Comparison of ENCODE assay signal across 15 cellular contexts in genomic region chr6:43990275-43990626, GRCh38.
DNase-seq lines count a peak whose midpoint lies in the region; ATAC-seq, FAIRE-seq and TF ChIP-seq lines count a peak whose summit lies in the region.
"Had no signal": no experiment of that assay in that cellular context is flagged by ENCODE, and none has a peak within 500 bp of the region (broad histone marks: within the 10 kb centered on the region; RNA-seq: fewer than 3 reads in every experiment).

No MANE protein-coding gene starts in this region.

- no peak overlapping the region for H3K9ac ChIP-seq in H9 (ENCODE audit: extremely low read depth, insufficient read length, low read length)
- H3K9ac ChIP-seq in colonic mucosa (ENCODE audit: low read depth in 2 of 2, low read length in 2 of 2), result peak overlapping the region in 1 of 2 donors; percentile 21

- peak overlapping the region; percentile 56 for H3K4me2 ChIP-seq in A549
- H3K4me2 ChIP-seq in H9 (ENCODE audit: insufficient read depth, insufficient read length, low read length), result no peak overlapping the region

- no peaks in the 10 kb centered on the region for H3K27me3 ChIP-seq in H9 (ENCODE audit: insufficient read depth, low read length)
- no peaks in the 10 kb centered on the region for H3K27me3 ChIP-seq in colonic mucosa

- H3K36me3 ChIP-seq in colonic mucosa (no peaks in the 10 kb centered on the region), mucosa of descending colon (ENCODE audit: low read depth) (no peaks in the 10 kb centered on the region)

- H3K23me2 ChIP-seq in H9 (ENCODE audit: insufficient read length, low read depth, low read length, poor library complexity, severe bottlenecking), result no peaks in the 10 kb centered on the region

- H3K9me3 ChIP-seq in A549 (no peaks in the 10 kb centered on the region), H9 (ENCODE audit: control insufficient read depth, low read depth, low read length) (no peaks in the 10 kb centered on the region), colonic mucosa (no peaks in the 10 kb centered on the region), mucosa of descending colon (no peaks in the 10 kb centered on the region)

- no peak overlapping the region for H3K18ac ChIP-seq in H9 (ENCODE audit: insufficient read length, low read depth, low read length)

- peak overlapping the region in 1 of 3 experiments; percentile 23; a peak in 1 of 7 replicates for H3K27ac Mint-ChIP-seq in H9
- H3K27ac Mint-ChIP-seq: activated CD8-positive, alpha-beta T cell treated with anti-CD3 and anti-CD28 coated beads for 36 hours; activated naive CD8-positive, alpha-beta T cell; B cell; naive B cell; T-helper 17 cell had no signal

- H2AK5ac ChIP-seq in H9 (ENCODE audit: insufficient read length, low read length), result no peak overlapping the region

- no peak for TF ChIP-seq EP300 in A549 (IDR thresholded peaks at IDR 0.05)

- POLR2A ChIA-PET in A549 (lab: Yijun Ruan, JAX), result interaction anchor here (1.9 kb wide), 1 partner anchor 220 kb away, joined by 6 read pairs; the partner anchor contains the start of gene VEGFA

- H3K36me3 Mint-ChIP-seq in H9 (ENCODE audit: insufficient read depth in 1 of 3, low read depth in 3 of 3), result no peaks in the 10 kb centered on the region
- H3K36me3 Mint-ChIP-seq: activated naive CD8-positive, alpha-beta T cell; naive B cell had no signal

- H3K9me3 Mint-ChIP-seq in H9, result no peaks in the 10 kb centered on the region; a peak in 1 of 5 replicates
- H3K9me3 Mint-ChIP-seq: activated CD8-positive, alpha-beta T cell treated with anti-CD3 and anti-CD28 coated beads for 36 hours; naive B cell had no signal

- no peak overlapping the region for H3K23ac ChIP-seq in H9 (ENCODE audit: insufficient read length, low read depth, low read length)

- DNase-seq in A549 (ENCODE audit: low read depth in 1 of 2, low spot score in 1 of 2) (no peak), H9 (no peak), colonic mucosa (peak; percentile 47), mucosa of descending colon (no peak), NCI-H1092 treated with DMSO at 0.1 percent for 48 hours (lab: John Stamatoyannopoulos, UW) (no peak), UCSD-AML1 (lab: John Stamatoyannopoulos, UW; ENCODE audit: unreplicated experiment) (no peak)
- DNase-seq: activated CD8-positive, alpha-beta T cell treated with anti-CD3 and anti-CD28 coated beads for 36 hours; effector CD4-positive, alpha-beta T cell; naive B cell; NCI-H526 treated with DMSO at 0.1 percent for 48 hours; T-helper 17 cell had no signal

- H3K4ac ChIP-seq in H9 (ENCODE audit: low read depth, low read length), result no peak overlapping the region

- no peak for TF ChIP-seq RAD21 in A549 (conservative IDR thresholded peaks at IDR 0.05 in 1 of 2, IDR thresholded peaks at IDR 0.05 in 1 of 2)

- no peak overlapping the region for H3T11ph ChIP-seq in H9 (ENCODE audit: low read length)

- H3K4me3 ChIP-seq in A549 (no peak overlapping the region), colonic mucosa (no peak overlapping the region), mucosa of descending colon (no peak overlapping the region)

- H2BK120ac ChIP-seq in H9 (ENCODE audit: low read depth, low read length, poor library complexity, severe bottlenecking), result no peak overlapping the region

- H3K79me1 ChIP-seq in H9 (ENCODE audit: insufficient read depth, low read depth, low read length, poor library complexity, severe bottlenecking), result no peaks in the 10 kb centered on the region

- H2BK12ac ChIP-seq in H9 (ENCODE audit: insufficient read length, low read depth, low read length), result no peak overlapping the region

- no peaks in the 10 kb centered on the region for H4K20me1 ChIP-seq in H9 (ENCODE audit: control insufficient read depth, insufficient read depth, insufficient read length)

- H3K4me3 Mint-ChIP-seq in H9, result no peak overlapping the region
- H3K4me3 Mint-ChIP-seq: activated CD8-positive, alpha-beta T cell treated with anti-CD3 and anti-CD28 coated beads for 36 hours; activated naive CD8-positive, alpha-beta T cell; B cell; naive B cell; T-helper 17 cell had no signal

- peaks cover 27 to 32% of the 10 kb centered on the region in 2 experiments for H3K4me1 Mint-ChIP-seq in H9
- H3K4me1 Mint-ChIP-seq: T-helper 17 cell had no signal

- no peak for TF ChIP-seq POLR2A in A549 (IDR thresholded peaks at IDR 0.05; ENCODE audit: low read length)

- 66% methylated on average over 9 of the region's 9 CpGs for WGBS in A549 (ENCODE audit: missing lambda C conversion rate)
- no CpG with 5 or more reads among the region's 9 CpGs for whole genome bisulfite sequencing in H9 (ENCODE audit: extremely low coverage, insufficient read length, low lambda C conversion rate)

- no peak overlapping the region for H2BK5ac ChIP-seq in H9 (ENCODE audit: insufficient read length, low read length)

- peak overlapping the region; percentile 60; the same call in 1 of the 2 replicates for H3K14ac ChIP-seq in H9 (ENCODE audit: insufficient read depth, low read length)

- no peak overlapping the region for H4K91ac ChIP-seq in H9 (ENCODE audit: insufficient read length, low read depth, low read length)

- no peak for TF ChIP-seq CTCF in A549 (IDR thresholded peaks at IDR 0.05)
- no peak for TF ChIP-seq CTCF in H9 (conservative IDR thresholded peaks at IDR 0.05)
- TF ChIP-seq CTCF in colonic mucosa (IDR thresholded peaks at IDR 0.05), result no peak
- no peak for TF ChIP-seq CTCF in mucosa of descending colon (IDR thresholded peaks at IDR 0.05)

- H3K79me2 ChIP-seq in H9 (ENCODE audit: insufficient read depth, low read length), result no peaks in the 10 kb centered on the region

- no peak overlapping the region for H2BK20ac ChIP-seq in H9 (ENCODE audit: low read depth, low read length, poor library complexity, severe bottlenecking)

- H3K56ac ChIP-seq in H9 (ENCODE audit: insufficient read length, low read depth, low read length), result no peak overlapping the region

- ATAC-seq in A549 (peak in 1 of 2 experiments; percentile 50; a peak in 3 of 6 replicates), mucosa of descending colon (peak; percentile 65), HG03196 (IDR thresholded peaks at IDR 0.05; ENCODE audit: unreplicated experiment) (no peak), HG02571 (IDR thresholded peaks at IDR 0.05; ENCODE audit: unreplicated experiment) (no peak)
- ATAC-seq: activated CD8-positive, alpha-beta T cell treated with anti-CD3 and anti-CD28 coated beads for 36 hours; T-helper 17 cell had no signal

- H4K8ac ChIP-seq in H9 (replicated peaks; ENCODE audit: insufficient read length, low read depth, low read length), result no peak overlapping the region

- H3K27me3 Mint-ChIP-seq in H9 (ENCODE audit: low read depth), result peaks cover 3% of the 10 kb centered on the region
- H3K27me3 Mint-ChIP-seq: activated CD8-positive, alpha-beta T cell treated with anti-CD3 and anti-CD28 coated beads for 36 hours; activated naive CD8-positive, alpha-beta T cell had no signal

- no peak overlapping the region for H4K5ac ChIP-seq in H9 (ENCODE audit: insufficient read length, low read depth, low read length)

- H3K27ac ChIP-seq in A549, result peak overlapping the region; percentile 72 to 86
- no peak overlapping the region for H3K27ac ChIP-seq in H9 (ENCODE audit: insufficient read length, low read depth, low read length)
- no peak overlapping the region for H3K27ac ChIP-seq in colonic mucosa

- CTCF ChIA-PET in A549 (lab: Yijun Ruan, JAX), result interaction anchor here (0.7 to 2.4 kb wide), 5 partner anchors 9 to 221 kb away, joined by 3 to 6 read pairs (median 6); partner anchors contain the start of gene VEGFA

- H3K4me1 ChIP-seq in A549, result peaks cover 51% of the 10 kb centered on the region
- peaks cover 10% of the 10 kb centered on the region; the same call in 1 of the 2 replicates for H3K4me1 ChIP-seq in H9 (ENCODE audit: insufficient read depth, low read length)
- peaks cover 6% of the 10 kb centered on the region for H3K4me1 ChIP-seq in colonic mucosa
- peaks cover 15% of the 10 kb centered on the region for H3K4me1 ChIP-seq in mucosa of descending colon (ENCODE audit: low read depth)

- intact Hi-C loops in colonic mucosa (cut with DNase I), result no loop called here
- intact Hi-C loops in mucosa of descending colon (cut with DNase I, micrococcal nuclease), result no loop called here

- FAIRE-seq in A549 (lab: Jason Lieb, UNC), result no peak

- no peak overlapping the region for H2AFZ ChIP-seq in H9 (ENCODE audit: low read length)

- no peak overlapping the region for H2BK15ac ChIP-seq in H9 (ENCODE audit: low read depth, low read length)

TF ChIP-seq in A549, 52 proteins besides CTCF, POLR2A, EP300 and RAD21 (continues in another document):
- no peak for TF ChIP-seq ZSCAN20 (CRISPR knock-in tag; IDR thresholded peaks at IDR 0.05)
- TF ChIP-seq HES2 (IDR thresholded peaks at IDR 0.05), result no peak
- no peak for TF ChIP-seq CBX2 (IDR thresholded peaks at IDR 0.05; ENCODE audit: borderline replicate concordance, low read depth)
- TF ChIP-seq PBX3 (IDR thresholded peaks at IDR 0.05), result no peak
- TF ChIP-seq MAX (IDR thresholded peaks at IDR 0.05), result no peak
- no peak for TF ChIP-seq POLR2AphosphoS2 (conservative IDR thresholded peaks at IDR 0.05; ENCODE audit: low read length)
- no peak for TF ChIP-seq EHF (CRISPR knock-in tag; IDR thresholded peaks at IDR 0.05)
- TF ChIP-seq ZNF302 (CRISPR knock-in tag; IDR thresholded peaks at IDR 0.05), result no peak
- no peak for TF ChIP-seq GATA3 (IDR thresholded peaks at IDR 0.05; ENCODE audit: borderline replicate concordance)
- no peak for TF ChIP-seq ATOH8 (CRISPR knock-in tag; IDR thresholded peaks at IDR 0.05; ENCODE audit: low read depth)

Comparison
In these comparisons a context has a peak if more than half of its experiments do, and no peak if none do; other contexts are left out.
1. H3K27ac ChIP-seq: peak in A549 (2 of 2); none in H9 (single experiment) and colonic mucosa (single experiment).